Comparison of ENCODE assay signal across 8 cellular contexts in genomic region chr11:369336-370018, GRCh38. TPM values are rescaled to one million over a fixed set of nuclear protein-coding genes. Genes with fewer than 3 reads are reported as not detected.
DNase-seq lines count a peak whose midpoint lies in the region; ATAC-seq and TF ChIP-seq lines count a peak whose summit lies in the region.

TSS of gene B4GALNT4 (plus strand) at chr11:369499. CDS start at chr11:369804, 305 bp downstream.

- H3K9me3 Mint-ChIP-seq in CD8-positive, alpha-beta T cell, result no peaks in the 10 kb centered on the region

- peak within 1 kb of the TSS; percentile 86 for H3K9ac ChIP-seq in iPS-20b (ENCODE audit: low read depth, low read length)

- ATAC-seq in CD8-positive, alpha-beta T cell, result peak; percentile 71
- ATAC-seq in left lobe of liver (no peak), HG03135 (IDR thresholded peaks at IDR 0.05; ENCODE audit: unreplicated experiment) (no peak), HG03432 (IDR thresholded peaks at IDR 0.05; ENCODE audit: unreplicated experiment) (no peak)

- H3K27me3 ChIP-seq in CD8-positive, alpha-beta T cell (ENCODE audit: insufficient read depth, low read length), result peaks cover 17% of the 10 kb centered on the region
- H3K27me3 ChIP-seq in iPS-20b (ENCODE audit: insufficient read depth, low read length), result no peaks in the 10 kb centered on the region

- POLR2A ChIA-PET in CD8-positive, alpha-beta T cell (lab: Charles Lee), result no interaction called here

- no peak for TF ChIP-seq CTCF in CD8-positive, alpha-beta T cell (IDR thresholded peaks at IDR 0.05)

- no peak within 1 kb of the TSS for H3K27ac ChIP-seq in CD8-positive, alpha-beta T cell (ENCODE audit: low read depth, low read length)
- H3K27ac ChIP-seq in angular gyrus (ENCODE audit: low read depth, low read length), result peak within 1 kb of the TSS; percentile 76
- H3K27ac ChIP-seq in iPS-20b (ENCODE audit: low read length), result peak within 1 kb of the TSS; percentile 76
- peak within 1 kb of the TSS; percentile 4 for H3K27ac ChIP-seq in temporal lobe (ENCODE audit: low read depth, low read length)

- H3K4me3 Mint-ChIP-seq in CD8-positive, alpha-beta T cell, result peak within 1 kb of the TSS; percentile 78

- H3K9me3 ChIP-seq in CD8-positive, alpha-beta T cell (ENCODE audit: low read length), result no peaks in the 10 kb centered on the region
- H3K9me3 ChIP-seq in iPS-20b (ENCODE audit: insufficient read depth, low read depth, low read length), result no peaks in the 10 kb centered on the region

- intact Hi-C loops in CD8-positive, alpha-beta T cell (cut with DNase I, micrococcal nuclease), result no loop called here

- H3K4me1 ChIP-seq in CD8-positive, alpha-beta T cell (ENCODE audit: insufficient read depth, low read length), result peaks cover 11% of the 10 kb centered on the region
- peaks cover 7% of the 10 kb centered on the region; the same call in 1 of the 2 replicates for H3K4me1 ChIP-seq in iPS-20b (ENCODE audit: insufficient read depth, low read length)

- H3K4me3 ChIP-seq in CD8-positive, alpha-beta T cell (ENCODE audit: low read depth, low read length), result no peak within 1 kb of the TSS
- peak within 1 kb of the TSS; percentile 80 for H3K4me3 ChIP-seq in iPS-20b (ENCODE audit: low read length)

- peaks cover 14% of the 10 kb centered on the region for H3K4me1 Mint-ChIP-seq in CD8-positive, alpha-beta T cell (ENCODE audit: low read depth)

- H3K36me3 Mint-ChIP-seq in CD8-positive, alpha-beta T cell, result no peaks in the 10 kb centered on the region

- DNase-seq in CD8-positive, alpha-beta T cell, result peak in 2 of 7 experiments; percentile 32 to 47
- DNase-seq in LoVo (ENCODE audit: low spot score), result peak; percentile 61
- DNase-seq in left lobe of liver (ENCODE audit: low spot score), result no peak

- H3K27me3 Mint-ChIP-seq in CD8-positive, alpha-beta T cell (ENCODE audit: low read depth), result peaks cover 38% of the 10 kb centered on the region

- H3K36me3 ChIP-seq in CD8-positive, alpha-beta T cell (ENCODE audit: insufficient read depth, low read length), result no peaks in the 10 kb centered on the region
- H3K36me3 ChIP-seq in iPS-20b (ENCODE audit: insufficient read depth, low read depth, low read length), result peaks cover 26% of the 10 kb centered on the region

- CTCF ChIA-PET in CD8-positive, alpha-beta T cell (lab: Charles Lee), result interaction anchor here (1.1 to 1.8 kb wide), 3 partner anchors 27 to 119 kb away, joined by 3 to 8 read pairs (median 3); no protein-coding TSS in a partner anchor

- no peak within 1 kb of the TSS for H3K27ac Mint-ChIP-seq in CD8-positive, alpha-beta T cell

RNA-seq across cellular contexts. Expression of gene B4GALNT4, which starts in this region (rescaled TPM):
- under 1 TPM; 0.44 to 0.84 TPM for total RNA-seq in CD8-positive, alpha-beta T cell
- total RNA-seq in temporal lobe (67.6 TPM), left lobe of liver (0.28 TPM)

Comparison
In these comparisons a context has a peak if more than half of its experiments do, and no peak if none do; other contexts are left out.
1. RNA of gene B4GALNT4 (total RNA-seq): 67.6 TPM in temporal lobe (single experiment); 0.44 to 0.84 TPM in CD8-positive, alpha-beta T cell and 0.28 TPM in left lobe of liver (single experiment); every median in the first group is over 10 times any median in the second.
2. Peak in ATAC-seq in CD8-positive, alpha-beta T cell; RNA of the gene not detected or under 1 TPM.